ENCODE assay signal across 9 cellular contexts in genomic region chr16:51153275-51153991, GRCh38. TPM values are rescaled to one million over a fixed set of nuclear protein-coding genes. Genes with fewer than 3 reads are reported as not detected.
DNase-seq lines count a peak whose midpoint lies in the region; ATAC-seq lines count a peak whose summit lies in the region.
"Had no signal": no experiment of that assay in that cellular context is flagged by ENCODE, and none has a peak within 500 bp of the region (broad histone marks: within the 10 kb centered on the region; RNA-seq: fewer than 3 reads in every experiment).

No MANE protein-coding gene starts in this region.

- H3K9me3 ChIP-seq in GM23248 (ENCODE audit: low read depth) (no peaks in the 10 kb centered on the region), T-helper 17 cell (ENCODE audit: control insufficient read depth, low read length, poor library complexity, severe bottlenecking) (no peaks in the 10 kb centered on the region), trophoblast cell (ENCODE audit: insufficient read depth, low read depth, low read length) (peaks cover 2% of the 10 kb centered on the region)
- H3K9me3 ChIP-seq: ascending aorta, lower lobe of right lung had no signal

- H3K4me3 Mint-ChIP-seq in T-helper 17 cell: peak overlapping the region; percentile 25

- H3K36me3 ChIP-seq in GM23248 (ENCODE audit: low read depth) (no peaks in the 10 kb centered on the region), trophoblast cell (ENCODE audit: control insufficient read depth in 1 of 2, insufficient read depth in 2 of 2, low read length in 2 of 2) (no peaks in the 10 kb centered on the region)
- H3K36me3 ChIP-seq: ascending aorta, lower lobe of right lung had no signal

- H3K27ac Mint-ChIP-seq in T-helper 17 cell: no peak overlapping the region

- intact Hi-C loops in head of caudate nucleus (cut with DNase I) (loop anchor here (5.0 to 10.0 kb wide), 3 partner anchors 289 to 371 kb away; no protein-coding TSS in a partner anchor), sciatic nerve (cut with DNase I) (no loop called here)

- no peaks in the 10 kb centered on the region for H3K9me2 ChIP-seq in GM23248 (ENCODE audit: insufficient read depth)

- no peak overlapping the region for H2BK12ac ChIP-seq in trophoblast cell (ENCODE audit: low read length)

- peaks cover 14% of the 10 kb centered on the region; the same call in 1 of the 2 replicates for H3F3A ChIP-seq in GM23248 (ENCODE audit: insufficient read depth)

- in situ Hi-C loops in GM23248 (cut with MboI): loop anchor here (25.0 kb wide), 1 partner anchor 409 kb away; no protein-coding TSS in a partner anchor

- H3K4me2 ChIP-seq in GM23248 (ENCODE audit: unreplicated experiment): peak overlapping the region; percentile 94
- peak overlapping the region; percentile 72 for H3K4me2 ChIP-seq in trophoblast cell (ENCODE audit: low read length)

- DNase-seq in GM23248 (peak; percentile 49), T-helper 17 cell (no peak), head of caudate nucleus (peak in 22 of 42 donors; percentile 11 to 66 (median 34)), trophoblast cell (no peak), NCI-H82 treated with DMSO at 0.1 percent for 48 hours (lab: John Stamatoyannopoulos, UW; ENCODE audit: unreplicated experiment) (no peak), sciatic nerve (ENCODE audit: low spot score) (no peak)
- DNase-seq: lower lobe of right lung had no signal

- H4K20me1 ChIP-seq in GM23248 (ENCODE audit: insufficient read depth): no peaks in the 10 kb centered on the region

- peaks cover 62% of the 10 kb centered on the region for H3K27me3 Mint-ChIP-seq in T-helper 17 cell

- no peak overlapping the region for H4K12ac ChIP-seq in trophoblast cell (ENCODE audit: low read depth, low read length)

- 18 to 19% methylated on average over 39 of the region's 39 CpGs for WGBS in GM23248 (ENCODE audit: low coverage in 1 of 2, low lambda C conversion rate in 2 of 2, missing lambda C conversion rate in 2 of 2), 2 experiments
- no CpG with 5 or more reads among the region's 39 CpGs for WGBS in trophoblast cell (ENCODE audit: extremely low coverage, insufficient coverage, insufficient read length)

- ATAC-seq in T-helper 17 cell: no peak
- ATAC-seq in HG02798 (IDR thresholded peaks at IDR 0.05; ENCODE audit: poor library complexity, unreplicated experiment): no peak
- no peak for ATAC-seq in sciatic nerve
- ATAC-seq: lower lobe of right lung had no signal

- no peak overlapping the region for H4K8ac ChIP-seq in trophoblast cell (ENCODE audit: low read depth, low read length)

- peak overlapping the region; percentile 97 for H3K4me3 ChIP-seq in GM23248
- peak overlapping the region; percentile 9 for H3K4me3 ChIP-seq in trophoblast cell (ENCODE audit: low read depth, low read length)

- H3K4me1 Mint-ChIP-seq in T-helper 17 cell: peaks cover 7% of the 10 kb centered on the region

- peaks cover 5% of the 10 kb centered on the region for H3K36me3 Mint-ChIP-seq in T-helper 17 cell (ENCODE audit: low read depth)

- no peak overlapping the region for H2BK120ac ChIP-seq in trophoblast cell (ENCODE audit: insufficient read depth, low read length, poor library complexity)

- H3K79me2 ChIP-seq in GM23248 (ENCODE audit: insufficient read depth): peaks cover 72% of the 10 kb centered on the region
- peaks cover 8% of the 10 kb centered on the region for H3K79me2 ChIP-seq in trophoblast cell (ENCODE audit: control insufficient read depth, insufficient read depth, low read length, poor library complexity)

- H3K9ac ChIP-seq in GM23248 (peak overlapping the region; percentile 94), trophoblast cell (ENCODE audit: low read length) (no peak overlapping the region)

- H3K4ac ChIP-seq in trophoblast cell (ENCODE audit: low read depth, low read length): no peak overlapping the region

- H4K91ac ChIP-seq in trophoblast cell (ENCODE audit: low read depth, low read length): no peak overlapping the region

- H3K27ac ChIP-seq in GM23248 (peak overlapping the region; percentile 94), trophoblast cell (ENCODE audit: low read depth, low read length) (no peak overlapping the region)
- H3K27ac ChIP-seq: ascending aorta, lower lobe of right lung had no signal

- no peak overlapping the region for H3K23ac ChIP-seq in trophoblast cell (ENCODE audit: low read length)

- H3K14ac ChIP-seq in trophoblast cell (ENCODE audit: low read length): no peak overlapping the region

- no peak overlapping the region for H2AK5ac ChIP-seq in trophoblast cell (ENCODE audit: low read length)

- H3K18ac ChIP-seq in trophoblast cell (ENCODE audit: low read length): no peak overlapping the region

- H3K27me3 ChIP-seq in GM23248 (replicated peaks; ENCODE audit: insufficient read depth): no peaks in the 10 kb centered on the region
- peaks cover 57% of the 10 kb centered on the region for H3K27me3 ChIP-seq in trophoblast cell (ENCODE audit: insufficient read depth, low read length)

- no peak overlapping the region for H2BK5ac ChIP-seq in trophoblast cell (ENCODE audit: low read depth, low read length, poor library complexity)

- H3K4me1 ChIP-seq in GM23248 (ENCODE audit: insufficient read depth): peaks cover 23% of the 10 kb centered on the region
- H3K4me1 ChIP-seq in trophoblast cell (ENCODE audit: control insufficient read depth in 1 of 2, insufficient read depth in 2 of 2, low read length in 2 of 2): peaks cover 15 to 24% of the 10 kb centered on the region in 2 experiments

- H2AFZ ChIP-seq in GM23248 (peak overlapping the region; percentile 86), trophoblast cell (ENCODE audit: insufficient read depth, low read length, poor library complexity) (no peak overlapping the region)

- H3K79me1 ChIP-seq in trophoblast cell (ENCODE audit: low read length): peaks cover 15% of the 10 kb centered on the region

RNA-seq across cellular contexts. Expression of gene SALL1, which starts 2.4 kb away (rescaled TPM):
- 1.8 and 2.6 TPM in 2 replicates for total RNA-seq in GM23248 (2014; rRNA removed; shearing (Covaris generic))
- 1.7 and 1.8 TPM in 2 replicates for polyA plus RNA-seq in GM23248 (2016; fragmentation: Nextera tagmentation; extraction: Ambion mirVana)
- total RNA-seq in T-helper 17 cell: not detected
- polyA plus RNA-seq in trophoblast cell (2013): 1.4 and 1.5 TPM in 2 replicates
- total RNA-seq in sciatic nerve: 0.98 TPM
- total RNA-seq: ascending aorta, lower lobe of right lung had no signal

Comparison
In these comparisons a context has a peak if more than half of its experiments do, and no peak if none do; other contexts are left out.
1. DNase-seq: peak in GM23248 (single experiment) and head of caudate nucleus (22 of 42); none in T-helper 17 cell (0 of 3), trophoblast cell (0 of 2), NCI-H82 treated with DMSO at 0.1 percent for 48 hours (single experiment) and sciatic nerve (single experiment).